1 cellular context compared by ENCODE assay signal in genomic region chr4:100823066-100823992, GRCh38.
A peak's percentile ranks its signal among the peaks of the same experiment; 100 is the strongest.
TF ChIP-seq lines count a peak whose summit lies in the region.

No MANE protein-coding gene starts in this region.

TF ChIP-seq in HepG2, 621 proteins besides CTCF, POLR2A, EP300 and RAD21 (continued from another document and continues in another):
- TF ChIP-seq SSRP1 (CRISPR knock-in tag; IDR thresholded peaks at IDR 0.05) = 0 out of 2 replicates have a peak, but pooled peaks have one; percentile 31
- 0 out of 2 replicates have a peak, but pooled peaks have one; percentile 62 for TF ChIP-seq JUN (CRISPR knock-in tag; IDR thresholded peaks at IDR 0.05)
- TF ChIP-seq RNF219 (CRISPR knock-in tag; IDR thresholded peaks at IDR 0.05) = no peak
- TF ChIP-seq ZNF746 (CRISPR knock-in tag; IDR thresholded peaks at IDR 0.05) = no peak
- TF ChIP-seq SOX13 (IDR thresholded peaks at IDR 0.05) = no peak
- peak in 1 of 2 experiments; percentile 11; a peak in 1 of 4 replicates for TF ChIP-seq SOX13 (CRISPR knock-in tag; conservative IDR thresholded peaks at IDR 0.05 in 1 of 2, IDR thresholded peaks at IDR 0.05 in 1 of 2)
- no peak for TF ChIP-seq ZNF788 (CRISPR knock-in tag; IDR thresholded peaks at IDR 0.05; ENCODE audit: borderline replicate concordance)
- TF ChIP-seq KLF13 (CRISPR knock-in tag; IDR thresholded peaks at IDR 0.05) = no peak
- no peak for TF ChIP-seq ZNF878 (CRISPR knock-in tag; IDR thresholded peaks at IDR 0.05)
- no peak for TF ChIP-seq ZNF761 (CRISPR knock-in tag; conservative IDR thresholded peaks at IDR 0.05)
- TF ChIP-seq ZNF543 (CRISPR knock-in tag; IDR thresholded peaks at IDR 0.05) = no peak
- no peak for TF ChIP-seq REL (CRISPR knock-in tag; conservative IDR thresholded peaks at IDR 0.05)
- TF ChIP-seq ZSCAN5A (CRISPR knock-in tag; IDR thresholded peaks at IDR 0.05; ENCODE audit: borderline replicate concordance) = no peak
- TF ChIP-seq NFE2 (CRISPR knock-in tag; IDR thresholded peaks at IDR 0.05) = peak; percentile 75; the same call in 1 of the 2 replicates
- no peak for TF ChIP-seq HINFP (CRISPR knock-in tag; IDR thresholded peaks at IDR 0.05; ENCODE audit: low read depth)
- no peak for TF ChIP-seq KAT8 (CRISPR knock-in tag; IDR thresholded peaks at IDR 0.05)
- no peak for TF ChIP-seq ZNF10 (CRISPR knock-in tag; IDR thresholded peaks at IDR 0.05; ENCODE audit: borderline replicate concordance, low read depth)
- TF ChIP-seq HNF1B (CRISPR knock-in tag; IDR thresholded peaks at IDR 0.05) = no peak
- no peak for TF ChIP-seq SPEN (CRISPR knock-in tag; IDR thresholded peaks at IDR 0.05; ENCODE audit: low read depth)
- TF ChIP-seq ZGPAT (CRISPR knock-in tag; IDR thresholded peaks at IDR 0.05) = no peak; the same call in 1 of the 2 replicates
- TF ChIP-seq ZBTB43 (CRISPR knock-in tag; conservative IDR thresholded peaks at IDR 0.05) = no peak
- peak; percentile 94 for TF ChIP-seq NFE2L2 (IDR thresholded peaks at IDR 0.05; ENCODE audit: low read length)
- TF ChIP-seq FOSL2 (CRISPR knock-in tag; IDR thresholded peaks at IDR 0.05) = peak; percentile 93
- no peak for TF ChIP-seq PRDM15 (CRISPR knock-in tag; IDR thresholded peaks at IDR 0.05)
- TF ChIP-seq ELF1 (CRISPR knock-in tag; IDR thresholded peaks at IDR 0.05) = no peak
- no peak for TF ChIP-seq HMG20B (CRISPR knock-in tag; conservative IDR thresholded peaks at IDR 0.05)
- no peak for TF ChIP-seq ZNF891 (CRISPR knock-in tag; IDR thresholded peaks at IDR 0.05)
- no peak for TF ChIP-seq ZFP1 (CRISPR knock-in tag; IDR thresholded peaks at IDR 0.05)
- no peak for TF ChIP-seq ZNF17 (CRISPR knock-in tag; IDR thresholded peaks at IDR 0.05)
- TF ChIP-seq HMG20A (CRISPR knock-in tag; IDR thresholded peaks at IDR 0.05; ENCODE audit: borderline replicate concordance) = peak; percentile 52; the same call in 1 of the 2 replicates
- TF ChIP-seq IRF2 (CRISPR knock-in tag; IDR thresholded peaks at IDR 0.05) = no peak
- TF ChIP-seq IRF9 (CRISPR knock-in tag; IDR thresholded peaks at IDR 0.05; ENCODE audit: borderline replicate concordance) = no peak
- no peak for TF ChIP-seq RFX5 (IDR thresholded peaks at IDR 0.05; ENCODE audit: low read depth, low read length)
- no peak for TF ChIP-seq ZNF224 (CRISPR knock-in tag; IDR thresholded peaks at IDR 0.05)
- no peak for TF ChIP-seq RFXAP (CRISPR knock-in tag; IDR thresholded peaks at IDR 0.05; ENCODE audit: borderline replicate concordance)
- no peak for TF ChIP-seq CEBPB (IDR thresholded peaks at IDR 0.05; ENCODE audit: borderline replicate concordance, low read depth, low read length)
- TF ChIP-seq ETS1 (CRISPR knock-in tag; IDR thresholded peaks at IDR 0.05) = no peak
- TF ChIP-seq ZNF598 (CRISPR knock-in tag; IDR thresholded peaks at IDR 0.05; ENCODE audit: borderline replicate concordance) = no peak
- no peak for TF ChIP-seq ZNF550 (CRISPR knock-in tag; IDR thresholded peaks at IDR 0.05; ENCODE audit: borderline replicate concordance)
- no peak for TF ChIP-seq BATF2 (CRISPR knock-in tag; IDR thresholded peaks at IDR 0.05)
- TF ChIP-seq CHD4 (IDR thresholded peaks at IDR 0.05; ENCODE audit: borderline replicate concordance, low read length) = no peak
- TF ChIP-seq ZNF281 (CRISPR knock-in tag; IDR thresholded peaks at IDR 0.05; ENCODE audit: borderline replicate concordance) = no peak
- no peak for TF ChIP-seq GLI4 (CRISPR knock-in tag; IDR thresholded peaks at IDR 0.05; ENCODE audit: borderline replicate concordance)
